ENCODE assay signal across 1 cellular context in genomic region chr1:52368383-52369172, GRCh38.
A peak's percentile ranks its signal among the peaks of the same experiment; 100 is the strongest.
TF ChIP-seq lines count a peak whose summit lies in the region.

No MANE protein-coding gene starts in this region.

TF ChIP-seq in HepG2, 621 proteins besides CTCF, POLR2A, EP300 and RAD21 (continued from another document and continues in another):
- TF ChIP-seq POGK (CRISPR knock-in tag; conservative IDR thresholded peaks at IDR 0.05) (no peak), MTERF4 (CRISPR knock-in tag; IDR thresholded peaks at IDR 0.05) (no peak), ATM (IDR thresholded peaks at IDR 0.05; ENCODE audit: borderline replicate concordance) (no peak), ZNF709 (CRISPR knock-in tag; IDR thresholded peaks at IDR 0.05) (no peak), NR2F1 (CRISPR knock-in tag; IDR thresholded peaks at IDR 0.05) (no peak), NCOR1 (IDR thresholded peaks at IDR 0.05; ENCODE audit: borderline replicate concordance, low read length) (no peak), RAD51 (IDR thresholded peaks at IDR 0.05; ENCODE audit: borderline replicate concordance) (no peak), HES4 (CRISPR knock-in tag; IDR thresholded peaks at IDR 0.05; ENCODE audit: borderline replicate concordance) (no peak), HNF4A (CRISPR knock-in tag; IDR thresholded peaks at IDR 0.05) (no peak), TFDP1 (CRISPR knock-in tag; IDR thresholded peaks at IDR 0.05; ENCODE audit: borderline replicate concordance) (no peak; the same call in 1 of the 2 replicates), ZNF468 (CRISPR knock-in tag; IDR thresholded peaks at IDR 0.05) (no peak), REST (IDR thresholded peaks at IDR 0.05; ENCODE audit: borderline replicate concordance in 1 of 2, low read depth in 1 of 2, low read length in 2 of 2) (no peak), ZNF646 (CRISPR knock-in tag; IDR thresholded peaks at IDR 0.05) (no peak), CHD4 (IDR thresholded peaks at IDR 0.05; ENCODE audit: borderline replicate concordance, low read length) (no peak), POLR2AphosphoS5 (IDR thresholded peaks at IDR 0.05; ENCODE audit: low read depth, low read length) (no peak), ZNF598 (CRISPR knock-in tag; IDR thresholded peaks at IDR 0.05; ENCODE audit: borderline replicate concordance) (peak; percentile 78; the same call in 1 of the 2 replicates), ZNF274 (CRISPR knock-in tag; IDR thresholded peaks at IDR 0.05) (no peak), ZFP37 (CRISPR knock-in tag; IDR thresholded peaks at IDR 0.05; ENCODE audit: borderline replicate concordance) (no peak), ZNF724P (CRISPR knock-in tag; IDR thresholded peaks at IDR 0.05; ENCODE audit: borderline replicate concordance) (no peak), KDM3A (CRISPR knock-in tag; IDR thresholded peaks at IDR 0.05; ENCODE audit: low read depth) (no peak), KDM6A (CRISPR knock-in tag; IDR thresholded peaks at IDR 0.05; ENCODE audit: low read depth) (no peak), GFI1 (CRISPR knock-in tag; IDR thresholded peaks at IDR 0.05; ENCODE audit: borderline replicate concordance) (no peak), GABPB1 (CRISPR knock-in tag; IDR thresholded peaks at IDR 0.05) (peak; percentile 52; the same call in 1 of the 2 replicates), CC2D1A (CRISPR knock-in tag; IDR thresholded peaks at IDR 0.05) (no peak), ZNF839 (CRISPR knock-in tag; IDR thresholded peaks at IDR 0.05; ENCODE audit: borderline replicate concordance) (no peak; the same call in 1 of the 2 replicates), ZNF782 (CRISPR knock-in tag; IDR thresholded peaks at IDR 0.05; ENCODE audit: borderline replicate concordance) (no peak), ZNF577 (CRISPR knock-in tag; IDR thresholded peaks at IDR 0.05; ENCODE audit: borderline replicate concordance, low read depth) (no peak), TAF15 (IDR thresholded peaks at IDR 0.05; ENCODE audit: low read depth, low read length, poor library complexity, severe bottlenecking) (no peak), HDAC2 (CRISPR knock-in tag; IDR thresholded peaks at IDR 0.05) (0 out of 2 replicates have a peak, but pooled peaks have one; percentile 12), ZSCAN9 (CRISPR knock-in tag; IDR thresholded peaks at IDR 0.05; ENCODE audit: borderline replicate concordance) (no peak), SAFB2 (CRISPR knock-in tag; IDR thresholded peaks at IDR 0.05; ENCODE audit: borderline replicate concordance, low read depth) (no peak), EED (CRISPR knock-in tag; IDR thresholded peaks at IDR 0.05) (no peak), ZNF350 (CRISPR knock-in tag; IDR thresholded peaks at IDR 0.05; ENCODE audit: borderline replicate concordance, low read depth) (no peak)
- TF ChIP-seq, protein P1, sequence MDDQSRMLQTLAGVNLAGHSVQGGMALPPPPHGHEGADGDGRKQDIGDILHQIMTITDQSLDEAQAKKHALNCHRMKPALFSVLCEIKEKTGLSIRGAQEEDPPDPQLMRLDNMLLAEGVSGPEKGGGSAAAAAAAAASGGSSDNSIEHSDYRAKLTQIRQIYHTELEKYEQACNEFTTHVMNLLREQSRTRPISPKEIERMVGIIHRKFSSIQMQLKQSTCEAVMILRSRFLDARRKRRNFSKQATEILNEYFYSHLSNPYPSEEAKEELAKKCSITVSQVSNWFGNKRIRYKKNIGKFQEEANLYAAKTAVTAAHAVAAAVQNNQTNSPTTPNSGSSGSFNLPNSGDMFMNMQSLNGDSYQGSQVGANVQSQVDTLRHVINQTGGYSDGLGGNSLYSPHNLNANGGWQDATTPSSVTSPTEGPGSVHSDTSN (CRISPR knock-in tag; IDR thresholded peaks at IDR 0.05; ENCODE audit: borderline replicate concordance): no peak
- TF ChIP-seq, protein P2, sequence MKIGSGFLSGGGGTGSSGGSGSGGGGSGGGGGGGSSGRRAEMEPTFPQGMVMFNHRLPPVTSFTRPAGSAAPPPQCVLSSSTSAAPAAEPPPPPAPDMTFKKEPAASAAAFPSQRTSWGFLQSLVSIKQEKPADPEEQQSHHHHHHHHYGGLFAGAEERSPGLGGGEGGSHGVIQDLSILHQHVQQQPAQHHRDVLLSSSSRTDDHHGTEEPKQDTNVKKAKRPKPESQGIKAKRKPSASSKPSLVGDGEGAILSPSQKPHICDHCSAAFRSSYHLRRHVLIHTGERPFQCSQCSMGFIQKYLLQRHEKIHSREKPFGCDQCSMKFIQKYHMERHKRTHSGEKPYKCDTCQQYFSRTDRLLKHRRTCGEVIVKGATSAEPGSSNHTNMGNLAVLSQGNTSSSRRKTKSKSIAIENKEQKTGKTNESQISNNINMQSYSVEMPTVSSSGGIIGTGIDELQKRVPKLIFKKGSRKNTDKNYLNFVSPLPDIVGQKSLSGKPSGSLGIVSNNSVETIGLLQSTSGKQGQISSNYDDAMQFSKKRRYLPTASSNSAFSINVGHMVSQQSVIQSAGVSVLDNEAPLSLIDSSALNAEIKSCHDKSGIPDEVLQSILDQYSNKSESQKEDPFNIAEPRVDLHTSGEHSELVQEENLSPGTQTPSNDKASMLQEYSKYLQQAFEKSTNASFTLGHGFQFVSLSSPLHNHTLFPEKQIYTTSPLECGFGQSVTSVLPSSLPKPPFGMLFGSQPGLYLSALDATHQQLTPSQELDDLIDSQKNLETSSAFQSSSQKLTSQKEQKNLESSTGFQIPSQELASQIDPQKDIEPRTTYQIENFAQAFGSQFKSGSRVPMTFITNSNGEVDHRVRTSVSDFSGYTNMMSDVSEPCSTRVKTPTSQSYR (CRISPR knock-in tag; IDR thresholded peaks at IDR 0.05; ENCODE audit: borderline replicate concordance): no peak
- TF ChIP-seq, protein P3, sequence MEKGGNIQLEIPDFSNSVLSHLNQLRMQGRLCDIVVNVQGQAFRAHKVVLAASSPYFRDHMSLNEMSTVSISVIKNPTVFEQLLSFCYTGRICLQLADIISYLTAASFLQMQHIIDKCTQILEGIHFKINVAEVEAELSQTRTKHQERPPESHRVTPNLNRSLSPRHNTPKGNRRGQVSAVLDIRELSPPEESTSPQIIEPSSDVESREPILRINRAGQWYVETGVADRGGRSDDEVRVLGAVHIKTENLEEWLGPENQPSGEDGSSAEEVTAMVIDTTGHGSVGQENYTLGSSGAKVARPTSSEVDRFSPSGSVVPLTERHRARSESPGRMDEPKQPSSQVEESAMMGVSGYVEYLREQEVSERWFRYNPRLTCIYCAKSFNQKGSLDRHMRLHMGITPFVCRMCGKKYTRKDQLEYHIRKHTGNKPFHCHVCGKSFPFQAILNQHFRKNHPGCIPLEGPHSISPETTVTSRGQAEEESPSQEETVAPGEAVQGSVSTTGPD (CRISPR knock-in tag; IDR thresholded peaks at IDR 0.05): no peak
- TF ChIP-seq, protein P4, sequence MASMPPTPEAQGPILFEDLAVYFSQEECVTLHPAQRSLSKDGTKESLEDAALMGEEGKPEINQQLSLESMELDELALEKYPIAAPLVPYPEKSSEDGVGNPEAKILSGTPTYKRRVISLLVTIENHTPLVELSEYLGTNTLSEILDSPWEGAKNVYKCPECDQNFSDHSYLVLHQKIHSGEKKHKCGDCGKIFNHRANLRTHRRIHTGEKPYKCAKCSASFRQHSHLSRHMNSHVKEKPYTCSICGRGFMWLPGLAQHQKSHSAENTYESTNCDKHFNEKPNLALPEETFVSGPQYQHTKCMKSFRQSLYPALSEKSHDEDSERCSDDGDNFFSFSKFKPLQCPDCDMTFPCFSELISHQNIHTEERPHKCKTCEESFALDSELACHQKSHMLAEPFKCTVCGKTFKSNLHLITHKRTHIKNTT (CRISPR knock-in tag; IDR thresholded peaks at IDR 0.05): no peak
